1 cellular context compared by ENCODE assay signal in the genomic region with DNA sequence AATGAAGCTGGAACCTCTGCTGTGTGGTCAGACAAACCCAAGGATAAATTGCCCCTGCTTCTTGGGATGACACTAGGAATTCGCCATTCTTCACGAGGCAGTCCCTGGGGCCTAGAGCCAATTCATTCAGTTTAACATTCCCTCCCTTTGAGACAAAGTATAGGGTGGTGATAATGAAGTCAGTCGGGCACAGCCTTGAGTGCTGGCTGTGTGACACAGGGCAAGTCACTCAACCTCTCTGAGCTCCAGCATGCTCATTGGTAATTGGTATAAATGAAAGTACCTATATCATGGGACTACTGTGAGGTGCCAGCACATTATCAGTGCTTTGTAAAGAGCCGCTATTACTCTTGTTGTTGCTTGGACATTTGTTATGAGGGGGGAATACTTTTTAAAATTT.
TF ChIP-seq lines count a peak whose summit lies in the region.

No MANE protein-coding gene starts in this region.

TF ChIP-seq in HEK293, 187 proteins besides CTCF, POLR2A, EP300 and RAD21 (continued from another document):
- TF ChIP-seq, protein P1, sequence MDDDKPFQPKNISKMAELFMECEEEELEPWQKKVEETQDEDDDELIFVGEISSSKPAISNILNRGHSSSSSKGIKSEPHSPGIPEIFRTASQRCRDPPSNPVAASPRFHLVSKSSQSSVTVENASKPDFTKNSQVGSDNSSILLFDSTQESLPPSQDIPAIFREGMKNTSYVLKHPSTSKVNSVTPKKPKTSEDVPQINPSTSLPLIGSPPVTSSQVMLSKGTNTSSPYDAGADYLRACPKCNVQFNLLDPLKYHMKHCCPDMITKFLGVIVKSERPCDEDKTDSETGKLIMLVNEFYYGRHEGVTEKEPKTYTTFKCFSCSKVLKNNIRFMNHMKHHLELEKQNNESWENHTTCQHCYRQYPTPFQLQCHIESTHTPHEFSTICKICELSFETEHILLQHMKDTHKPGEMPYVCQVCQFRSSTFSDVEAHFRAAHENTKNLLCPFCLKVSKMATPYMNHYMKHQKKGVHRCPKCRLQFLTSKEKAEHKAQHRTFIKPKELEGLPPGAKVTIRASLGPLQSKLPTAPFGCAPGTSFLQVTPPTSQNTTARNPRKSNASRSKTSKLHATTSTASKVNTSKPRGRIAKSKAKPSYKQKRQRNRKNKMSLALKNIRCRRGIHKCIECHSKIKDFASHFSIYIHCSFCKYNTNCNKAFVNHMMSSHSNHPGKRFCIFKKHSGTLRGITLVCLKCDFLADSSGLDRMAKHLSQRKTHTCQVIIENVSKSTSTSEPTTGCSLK (tag by site-specific recombination; IDR thresholded peaks at IDR 0.05) = no peak
- TF ChIP-seq, protein P2, sequence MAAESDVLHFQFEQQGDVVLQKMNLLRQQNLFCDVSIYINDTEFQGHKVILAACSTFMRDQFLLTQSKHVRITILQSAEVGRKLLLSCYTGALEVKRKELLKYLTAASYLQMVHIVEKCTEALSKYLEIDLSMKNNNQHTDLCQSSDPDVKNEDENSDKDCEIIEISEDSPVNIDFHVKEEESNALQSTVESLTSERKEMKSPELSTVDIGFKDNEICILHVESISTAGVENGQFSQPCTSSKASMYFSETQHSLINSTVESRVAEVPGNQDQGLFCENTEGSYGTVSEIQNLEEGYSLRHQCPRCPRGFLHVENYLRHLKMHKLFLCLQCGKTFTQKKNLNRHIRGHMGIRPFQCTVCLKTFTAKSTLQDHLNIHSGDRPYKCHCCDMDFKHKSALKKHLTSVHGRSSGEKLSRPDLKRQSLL (tag by site-specific recombination; IDR thresholded peaks at IDR 0.05) = no peak
- TF ChIP-seq ZNF768 (tag by site-specific recombination; IDR thresholded peaks at IDR 0.05) (peak; percentile 78), ZNF175 (tag by site-specific recombination; IDR thresholded peaks at IDR 0.05) (no peak), ZNF529 (tag by site-specific recombination; IDR thresholded peaks at IDR 0.05; ENCODE audit: insufficient replicate concordance) (no peak)
